ENCODE assay signal across 1 cellular context in the genomic region with DNA sequence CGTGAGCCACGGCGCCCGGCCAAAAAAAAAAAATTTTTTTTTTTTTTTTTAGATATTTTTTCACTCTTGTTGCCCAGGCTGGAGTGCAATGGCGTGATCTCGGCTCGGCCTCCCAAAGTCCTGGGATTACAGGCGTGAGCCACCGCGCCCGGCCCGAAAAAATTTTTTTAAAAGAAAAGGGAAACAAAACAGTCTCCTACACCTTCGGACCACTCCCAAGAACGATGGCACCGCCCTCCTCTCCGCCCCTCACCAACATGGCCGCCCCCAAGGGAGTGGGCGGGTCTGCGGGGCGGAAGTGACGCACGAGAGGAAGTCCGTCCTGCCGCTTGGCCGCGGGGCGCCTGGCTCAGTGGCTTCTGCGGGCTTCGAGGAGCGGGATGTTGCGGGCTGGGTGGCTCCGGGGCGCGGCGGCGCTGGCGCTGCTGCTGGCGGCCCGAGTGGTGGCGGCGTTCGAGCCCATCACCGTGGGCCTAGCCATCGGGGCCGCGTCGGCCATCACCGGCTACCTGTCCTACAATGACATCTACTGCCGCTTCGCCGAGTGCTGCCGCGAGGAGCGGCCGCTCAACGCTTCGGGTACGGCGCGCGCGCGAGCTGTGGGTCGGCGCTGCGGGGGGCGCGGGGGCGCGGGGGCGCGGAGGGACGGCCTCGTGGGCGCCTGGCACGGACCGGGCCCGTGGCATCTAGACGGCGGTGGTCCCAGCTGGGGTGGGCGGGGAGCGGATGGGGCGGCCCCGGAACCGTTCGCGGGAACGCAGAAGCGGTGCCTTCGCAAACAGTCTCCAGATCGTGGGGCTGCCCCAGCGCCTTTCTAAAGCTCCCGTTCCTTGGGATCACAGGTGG.
TF ChIP-seq lines count a peak whose summit lies in the region.

A gene with protein sequence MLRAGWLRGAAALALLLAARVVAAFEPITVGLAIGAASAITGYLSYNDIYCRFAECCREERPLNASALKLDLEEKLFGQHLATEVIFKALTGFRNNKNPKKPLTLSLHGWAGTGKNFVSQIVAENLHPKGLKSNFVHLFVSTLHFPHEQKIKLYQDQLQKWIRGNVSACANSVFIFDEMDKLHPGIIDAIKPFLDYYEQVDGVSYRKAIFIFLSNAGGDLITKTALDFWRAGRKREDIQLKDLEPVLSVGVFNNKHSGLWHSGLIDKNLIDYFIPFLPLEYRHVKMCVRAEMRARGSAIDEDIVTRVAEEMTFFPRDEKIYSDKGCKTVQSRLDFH (plus strand): TSS at position 352 of the 846 bp plus-strand sequence. CDS start 29 bp downstream, at position 381.

TF ChIP-seq in HepG2, 621 proteins besides CTCF, POLR2A, EP300 and RAD21 (continued from another document and continues in another):
- TF ChIP-seq, protein P1, sequence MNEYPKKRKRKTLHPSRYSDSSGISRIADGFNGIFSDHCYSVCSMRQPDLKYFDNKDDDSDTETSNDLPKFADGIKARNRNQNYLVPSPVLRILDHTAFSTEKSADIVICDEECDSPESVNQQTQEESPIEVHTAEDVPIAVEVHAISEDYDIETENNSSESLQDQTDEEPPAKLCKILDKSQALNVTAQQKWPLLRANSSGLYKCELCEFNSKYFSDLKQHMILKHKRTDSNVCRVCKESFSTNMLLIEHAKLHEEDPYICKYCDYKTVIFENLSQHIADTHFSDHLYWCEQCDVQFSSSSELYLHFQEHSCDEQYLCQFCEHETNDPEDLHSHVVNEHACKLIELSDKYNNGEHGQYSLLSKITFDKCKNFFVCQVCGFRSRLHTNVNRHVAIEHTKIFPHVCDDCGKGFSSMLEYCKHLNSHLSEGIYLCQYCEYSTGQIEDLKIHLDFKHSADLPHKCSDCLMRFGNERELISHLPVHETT (CRISPR knock-in tag; conservative IDR thresholded peaks at IDR 0.05) = no peak
- no peak for TF ChIP-seq TARDBP (CRISPR knock-in tag; IDR thresholded peaks at IDR 0.05)
- peak; percentile 75; the same call in 1 of the 2 replicates for TF ChIP-seq ZNF556 (CRISPR knock-in tag; IDR thresholded peaks at IDR 0.05; ENCODE audit: borderline replicate concordance)
- TF ChIP-seq TEAD3 (CRISPR knock-in tag; optimal IDR thresholded peaks at IDR 0.05; ENCODE audit: borderline replicate concordance) = peak; percentile 27
- TF ChIP-seq FOSL2 (CRISPR knock-in tag; IDR thresholded peaks at IDR 0.05) = peak; percentile 47; the same call in 1 of the 2 replicates
- TF ChIP-seq ZMYM4 (CRISPR knock-in tag; IDR thresholded peaks at IDR 0.05) = peak; percentile 46
- TF ChIP-seq MAFK (conservative IDR thresholded peaks at IDR 0.05 in 1 of 2, IDR thresholded peaks at IDR 0.05 in 1 of 2; ENCODE audit: low read length in 2 of 2) = no peak
- TF ChIP-seq, protein P2, sequence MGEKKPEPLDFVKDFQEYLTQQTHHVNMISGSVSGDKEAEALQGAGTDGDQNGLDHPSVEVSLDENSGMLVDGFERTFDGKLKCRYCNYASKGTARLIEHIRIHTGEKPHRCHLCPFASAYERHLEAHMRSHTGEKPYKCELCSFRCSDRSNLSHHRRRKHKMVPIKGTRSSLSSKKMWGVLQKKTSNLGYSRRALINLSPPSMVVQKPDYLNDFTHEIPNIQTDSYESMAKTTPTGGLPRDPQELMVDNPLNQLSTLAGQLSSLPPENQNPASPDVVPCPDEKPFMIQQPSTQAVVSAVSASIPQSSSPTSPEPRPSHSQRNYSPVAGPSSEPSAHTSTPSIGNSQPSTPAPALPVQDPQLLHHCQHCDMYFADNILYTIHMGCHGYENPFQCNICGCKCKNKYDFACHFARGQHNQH (CRISPR knock-in tag; IDR thresholded peaks at IDR 0.05) = peak; percentile 49
- TF ChIP-seq ZNF136 (CRISPR knock-in tag; IDR thresholded peaks at IDR 0.05; ENCODE audit: low read depth) = no peak; the same call in 1 of the 2 replicates
- TF ChIP-seq, protein P3, sequence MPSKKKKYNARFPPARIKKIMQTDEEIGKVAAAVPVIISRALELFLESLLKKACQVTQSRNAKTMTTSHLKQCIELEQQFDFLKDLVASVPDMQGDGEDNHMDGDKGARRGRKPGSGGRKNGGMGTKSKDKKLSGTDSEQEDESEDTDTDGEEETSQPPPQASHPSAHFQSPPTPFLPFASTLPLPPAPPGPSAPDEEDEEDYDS (CRISPR knock-in tag; IDR thresholded peaks at IDR 0.05) = peak; percentile 84
- TF ChIP-seq PHB2 (IDR thresholded peaks at IDR 0.05; ENCODE audit: partially characterized antibody) = no peak
- TF ChIP-seq, protein P4, sequence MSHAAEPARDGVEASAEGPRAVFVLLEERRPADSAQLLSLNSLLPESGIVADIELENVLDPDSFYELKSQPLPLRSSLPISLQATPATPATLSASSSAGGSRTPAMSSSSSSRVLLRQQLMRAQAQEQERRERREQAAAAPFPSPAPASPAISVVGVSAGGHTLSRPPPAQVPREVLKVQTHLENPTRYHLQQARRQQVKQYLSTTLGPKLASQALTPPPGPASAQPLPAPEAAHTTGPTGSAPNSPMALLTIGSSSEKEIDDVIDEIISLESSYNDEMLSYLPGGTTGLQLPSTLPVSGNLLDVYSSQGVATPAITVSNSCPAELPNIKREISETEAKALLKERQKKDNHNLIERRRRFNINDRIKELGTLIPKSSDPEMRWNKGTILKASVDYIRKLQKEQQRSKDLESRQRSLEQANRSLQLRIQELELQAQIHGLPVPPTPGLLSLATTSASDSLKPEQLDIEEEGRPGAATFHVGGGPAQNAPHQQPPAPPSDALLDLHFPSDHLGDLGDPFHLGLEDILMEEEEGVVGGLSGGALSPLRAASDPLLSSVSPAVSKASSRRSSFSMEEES (CRISPR knock-in tag; IDR thresholded peaks at IDR 0.05) = 0 out of 2 replicates have a peak, but pooled peaks have one; percentile 15
- TF ChIP-seq ZNF619 (CRISPR knock-in tag; IDR thresholded peaks at IDR 0.05) = no peak
- 0 out of 2 replicates have a peak, but pooled peaks have one; percentile 44 for TF ChIP-seq IRX3 (CRISPR knock-in tag; IDR thresholded peaks at IDR 0.05; ENCODE audit: borderline replicate concordance, low read depth)
- TF ChIP-seq ZNF589 (CRISPR knock-in tag; conservative IDR thresholded peaks at IDR 0.05) = no peak
- no peak for TF ChIP-seq ZNF432 (CRISPR knock-in tag; IDR thresholded peaks at IDR 0.05; ENCODE audit: borderline replicate concordance)
- TF ChIP-seq, protein P5, sequence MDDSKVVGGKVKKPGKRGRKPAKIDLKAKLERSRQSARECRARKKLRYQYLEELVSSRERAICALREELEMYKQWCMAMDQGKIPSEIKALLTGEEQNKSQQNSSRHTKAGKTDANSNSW (CRISPR knock-in tag; IDR thresholded peaks at IDR 0.05; ENCODE audit: borderline replicate concordance) = no peak
- no peak for TF ChIP-seq TBL1XR1 (IDR thresholded peaks at IDR 0.05; ENCODE audit: borderline replicate concordance, low read length, partially characterized antibody)
- TF ChIP-seq PHF21A (CRISPR knock-in tag; IDR thresholded peaks at IDR 0.05) = peak; percentile 53; the same call in 1 of the 2 replicates
- TF ChIP-seq KDM5B (CRISPR knock-in tag; IDR thresholded peaks at IDR 0.05; ENCODE audit: borderline replicate concordance) = peak; percentile 95
- peak; percentile 70; the same call in 1 of the 2 replicates for TF ChIP-seq ZNF891 (CRISPR knock-in tag; IDR thresholded peaks at IDR 0.05)
- TF ChIP-seq ZNF720 (CRISPR knock-in tag; IDR thresholded peaks at IDR 0.05) = no peak
- TF ChIP-seq ZNF460 (CRISPR knock-in tag; IDR thresholded peaks at IDR 0.05; ENCODE audit: borderline replicate concordance) = peak; percentile 50; the same call in 1 of the 2 replicates
- no peak for TF ChIP-seq ZNF225 (CRISPR knock-in tag; IDR thresholded peaks at IDR 0.05)
- no peak for TF ChIP-seq XBP1 (CRISPR knock-in tag; IDR thresholded peaks at IDR 0.05)
- peak; percentile 77; the same call in 1 of the 2 replicates for TF ChIP-seq ZNF563 (CRISPR knock-in tag; IDR thresholded peaks at IDR 0.05)
- no peak for TF ChIP-seq CHD4 (IDR thresholded peaks at IDR 0.05; ENCODE audit: borderline replicate concordance, low read length)
- TF ChIP-seq THAP11 (CRISPR knock-in tag; IDR thresholded peaks at IDR 0.05) = peak; percentile 88
- TF ChIP-seq, protein P6, sequence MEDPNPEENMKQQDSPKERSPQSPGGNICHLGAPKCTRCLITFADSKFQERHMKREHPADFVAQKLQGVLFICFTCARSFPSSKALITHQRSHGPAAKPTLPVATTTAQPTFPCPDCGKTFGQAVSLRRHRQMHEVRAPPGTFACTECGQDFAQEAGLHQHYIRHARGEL (CRISPR knock-in tag; IDR thresholded peaks at IDR 0.05) = no peak
- no peak for TF ChIP-seq MYNN (CRISPR knock-in tag; IDR thresholded peaks at IDR 0.05; ENCODE audit: low read depth)
- TF ChIP-seq ZNF12 (CRISPR knock-in tag; IDR thresholded peaks at IDR 0.05) = no peak
- TF ChIP-seq HNRNPUL1 (IDR thresholded peaks at IDR 0.05; ENCODE audit: low read depth, low read length) = no peak
- peak; percentile 95 for TF ChIP-seq HOXA3 (CRISPR knock-in tag; IDR thresholded peaks at IDR 0.05)
- TF ChIP-seq GABPB1 (CRISPR knock-in tag; IDR thresholded peaks at IDR 0.05) = peak; percentile 97
- TF ChIP-seq ZNF83 (CRISPR knock-in tag; IDR thresholded peaks at IDR 0.05; ENCODE audit: borderline replicate concordance) = no peak
- no peak for TF ChIP-seq ZFP36L2 (CRISPR knock-in tag; IDR thresholded peaks at IDR 0.05)
- TF ChIP-seq FOXA1 (IDR thresholded peaks at IDR 0.05) = no peak
- no peak for TF ChIP-seq FOXA1 (CRISPR knock-in tag; IDR thresholded peaks at IDR 0.05)
- no peak for TF ChIP-seq ZNF224 (CRISPR knock-in tag; IDR thresholded peaks at IDR 0.05)
- peak; percentile 84 for TF ChIP-seq ELF1 (CRISPR knock-in tag; IDR thresholded peaks at IDR 0.05)
- TF ChIP-seq, protein P7, sequence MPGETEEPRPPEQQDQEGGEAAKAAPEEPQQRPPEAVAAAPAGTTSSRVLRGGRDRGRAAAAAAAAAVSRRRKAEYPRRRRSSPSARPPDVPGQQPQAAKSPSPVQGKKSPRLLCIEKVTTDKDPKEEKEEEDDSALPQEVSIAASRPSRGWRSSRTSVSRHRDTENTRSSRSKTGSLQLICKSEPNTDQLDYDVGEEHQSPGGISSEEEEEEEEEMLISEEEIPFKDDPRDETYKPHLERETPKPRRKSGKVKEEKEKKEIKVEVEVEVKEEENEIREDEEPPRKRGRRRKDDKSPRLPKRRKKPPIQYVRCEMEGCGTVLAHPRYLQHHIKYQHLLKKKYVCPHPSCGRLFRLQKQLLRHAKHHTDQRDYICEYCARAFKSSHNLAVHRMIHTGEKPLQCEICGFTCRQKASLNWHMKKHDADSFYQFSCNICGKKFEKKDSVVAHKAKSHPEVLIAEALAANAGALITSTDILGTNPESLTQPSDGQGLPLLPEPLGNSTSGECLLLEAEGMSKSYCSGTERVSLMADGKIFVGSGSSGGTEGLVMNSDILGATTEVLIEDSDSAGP (CRISPR knock-in tag; IDR thresholded peaks at IDR 0.05; ENCODE audit: borderline replicate concordance) = peak; percentile 78
- TF ChIP-seq MEIS2 (CRISPR knock-in tag; IDR thresholded peaks at IDR 0.05) = peak; percentile 66; the same call in 1 of the 2 replicates
- TF ChIP-seq, protein P8, sequence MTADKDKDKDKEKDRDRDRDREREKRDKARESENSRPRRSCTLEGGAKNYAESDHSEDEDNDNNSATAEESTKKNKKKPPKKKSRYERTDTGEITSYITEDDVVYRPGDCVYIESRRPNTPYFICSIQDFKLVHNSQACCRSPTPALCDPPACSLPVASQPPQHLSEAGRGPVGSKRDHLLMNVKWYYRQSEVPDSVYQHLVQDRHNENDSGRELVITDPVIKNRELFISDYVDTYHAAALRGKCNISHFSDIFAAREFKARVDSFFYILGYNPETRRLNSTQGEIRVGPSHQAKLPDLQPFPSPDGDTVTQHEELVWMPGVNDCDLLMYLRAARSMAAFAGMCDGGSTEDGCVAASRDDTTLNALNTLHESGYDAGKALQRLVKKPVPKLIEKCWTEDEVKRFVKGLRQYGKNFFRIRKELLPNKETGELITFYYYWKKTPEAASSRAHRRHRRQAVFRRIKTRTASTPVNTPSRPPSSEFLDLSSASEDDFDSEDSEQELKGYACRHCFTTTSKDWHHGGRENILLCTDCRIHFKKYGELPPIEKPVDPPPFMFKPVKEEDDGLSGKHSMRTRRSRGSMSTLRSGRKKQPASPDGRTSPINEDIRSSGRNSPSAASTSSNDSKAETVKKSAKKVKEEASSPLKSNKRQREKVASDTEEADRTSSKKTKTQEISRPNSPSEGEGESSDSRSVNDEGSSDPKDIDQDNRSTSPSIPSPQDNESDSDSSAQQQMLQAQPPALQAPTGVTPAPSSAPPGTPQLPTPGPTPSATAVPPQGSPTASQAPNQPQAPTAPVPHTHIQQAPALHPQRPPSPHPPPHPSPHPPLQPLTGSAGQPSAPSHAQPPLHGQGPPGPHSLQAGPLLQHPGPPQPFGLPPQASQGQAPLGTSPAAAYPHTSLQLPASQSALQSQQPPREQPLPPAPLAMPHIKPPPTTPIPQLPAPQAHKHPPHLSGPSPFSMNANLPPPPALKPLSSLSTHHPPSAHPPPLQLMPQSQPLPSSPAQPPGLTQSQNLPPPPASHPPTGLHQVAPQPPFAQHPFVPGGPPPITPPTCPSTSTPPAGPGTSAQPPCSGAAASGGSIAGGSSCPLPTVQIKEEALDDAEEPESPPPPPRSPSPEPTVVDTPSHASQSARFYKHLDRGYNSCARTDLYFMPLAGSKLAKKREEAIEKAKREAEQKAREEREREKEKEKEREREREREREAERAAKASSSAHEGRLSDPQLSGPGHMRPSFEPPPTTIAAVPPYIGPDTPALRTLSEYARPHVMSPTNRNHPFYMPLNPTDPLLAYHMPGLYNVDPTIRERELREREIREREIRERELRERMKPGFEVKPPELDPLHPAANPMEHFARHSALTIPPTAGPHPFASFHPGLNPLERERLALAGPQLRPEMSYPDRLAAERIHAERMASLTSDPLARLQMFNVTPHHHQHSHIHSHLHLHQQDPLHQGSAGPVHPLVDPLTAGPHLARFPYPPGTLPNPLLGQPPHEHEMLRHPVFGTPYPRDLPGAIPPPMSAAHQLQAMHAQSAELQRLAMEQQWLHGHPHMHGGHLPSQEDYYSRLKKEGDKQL (CRISPR knock-in tag; IDR thresholded peaks at IDR 0.05; ENCODE audit: low read depth) = no peak
- TF ChIP-seq MTA1 (CRISPR knock-in tag; IDR thresholded peaks at IDR 0.05; ENCODE audit: borderline replicate concordance) = peak; percentile 25; the same call in 1 of the 2 replicates
- TF ChIP-seq ZNF552 (CRISPR knock-in tag; IDR thresholded peaks at IDR 0.05; ENCODE audit: borderline replicate concordance) = no peak; the same call in 1 of the 2 replicates
- peak; percentile 60; the same call in 1 of the 2 replicates for TF ChIP-seq ZNF792 (CRISPR knock-in tag; IDR thresholded peaks at IDR 0.05)
- TF ChIP-seq, protein P9, sequence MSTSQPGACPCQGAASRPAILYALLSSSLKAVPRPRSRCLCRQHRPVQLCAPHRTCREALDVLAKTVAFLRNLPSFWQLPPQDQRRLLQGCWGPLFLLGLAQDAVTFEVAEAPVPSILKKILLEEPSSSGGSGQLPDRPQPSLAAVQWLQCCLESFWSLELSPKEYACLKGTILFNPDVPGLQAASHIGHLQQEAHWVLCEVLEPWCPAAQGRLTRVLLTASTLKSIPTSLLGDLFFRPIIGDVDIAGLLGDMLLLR (CRISPR knock-in tag; IDR thresholded peaks at IDR 0.05) = peak; percentile 60; the same call in 1 of the 2 replicates
- TF ChIP-seq ZNF644 (CRISPR knock-in tag; IDR thresholded peaks at IDR 0.05; ENCODE audit: low read depth) = no peak
- TF ChIP-seq HOXA5 (CRISPR knock-in tag; IDR thresholded peaks at IDR 0.05) = 0 out of 2 replicates have a peak, but pooled peaks have one; percentile 48
- TF ChIP-seq, protein P10, sequence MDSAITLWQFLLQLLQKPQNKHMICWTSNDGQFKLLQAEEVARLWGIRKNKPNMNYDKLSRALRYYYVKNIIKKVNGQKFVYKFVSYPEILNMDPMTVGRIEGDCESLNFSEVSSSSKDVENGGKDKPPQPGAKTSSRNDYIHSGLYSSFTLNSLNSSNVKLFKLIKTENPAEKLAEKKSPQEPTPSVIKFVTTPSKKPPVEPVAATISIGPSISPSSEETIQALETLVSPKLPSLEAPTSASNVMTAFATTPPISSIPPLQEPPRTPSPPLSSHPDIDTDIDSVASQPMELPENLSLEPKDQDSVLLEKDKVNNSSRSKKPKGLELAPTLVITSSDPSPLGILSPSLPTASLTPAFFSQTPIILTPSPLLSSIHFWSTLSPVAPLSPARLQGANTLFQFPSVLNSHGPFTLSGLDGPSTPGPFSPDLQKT (CRISPR knock-in tag; IDR thresholded peaks at IDR 0.05; ENCODE audit: borderline replicate concordance) = no peak
